1 cellular context compared by ENCODE assay signal in the genomic region with DNA sequence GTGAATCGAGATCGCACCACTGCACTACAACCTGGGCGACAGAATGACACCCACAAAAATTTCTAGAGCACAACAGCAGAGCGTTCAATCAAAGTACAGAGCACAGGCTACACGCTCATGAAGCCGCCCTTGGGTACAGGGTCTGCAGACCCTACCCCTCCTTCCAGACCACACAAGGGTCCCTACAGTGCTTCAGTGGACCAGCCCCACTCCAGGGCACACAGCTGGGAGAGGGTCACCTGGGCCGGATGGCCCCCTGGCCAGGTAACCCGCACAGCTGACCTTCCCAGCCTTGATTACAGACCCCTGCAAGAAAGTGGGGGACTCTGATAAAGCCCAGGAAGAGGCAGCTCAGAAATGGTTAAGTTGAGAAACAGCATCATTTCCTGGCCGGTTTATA.
TF ChIP-seq lines count a peak whose summit lies in the region.

No MANE protein-coding gene starts in this region.

TF ChIP-seq in GM23338, 12 proteins besides CTCF, POLR2A, EP300 and RAD21 (continued from another document):
- TF ChIP-seq JUNB (IDR thresholded peaks at IDR 0.05; ENCODE audit: unreplicated experiment), result no peak
